In the genomic region with DNA sequence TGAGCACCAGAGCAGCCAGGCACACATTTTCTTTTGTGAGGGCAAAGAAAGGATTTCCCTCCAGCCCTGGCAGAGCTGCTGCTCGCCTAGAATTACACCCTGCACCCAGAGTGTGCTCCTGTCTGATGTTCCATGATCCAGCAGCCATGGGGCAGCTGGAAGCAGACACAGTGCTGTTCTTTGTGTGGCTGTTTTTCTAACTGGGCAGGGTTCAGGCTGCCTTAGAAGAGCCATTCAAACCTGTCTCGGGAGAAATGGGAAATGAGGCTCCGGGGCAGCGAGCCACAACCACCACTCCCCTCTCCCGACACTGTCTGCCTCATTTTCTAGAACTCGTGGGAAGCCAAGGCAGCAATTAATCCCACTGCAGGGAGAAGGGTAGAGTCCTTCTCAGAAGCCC, we compare ENCODE assay signal across 13 cellular contexts. TPM values are rescaled to one million over a fixed set of nuclear protein-coding genes. Genes with fewer than 3 reads are reported as not detected.
A peak's percentile ranks its signal among the peaks of the same experiment; 100 is the strongest.
DNase-seq lines count a peak whose midpoint lies in the region; ATAC-seq and TF ChIP-seq lines count a peak whose summit lies in the region.
"Had no signal": no experiment of that assay in that cellular context is flagged by ENCODE, and none has a peak within 500 bp of the region (broad histone marks: within the 10 kb centered on the region; RNA-seq: fewer than 3 reads in every experiment).

No MANE protein-coding gene starts in this region.

- DNase-seq in activated CD4-positive, alpha-beta T cell treated with anti-CD3 and anti-CD28 coated beads, Interleukin-2, amount 10 ng/mL, durations not matched to agents 7 days and 5 days: no peak
- DNase-seq in activated CD4-positive, alpha-beta T cell treated with anti-CD3 and anti-CD28 coated beads for 48 hours: no peak
- DNase-seq in dorsolateral prefrontal cortex: peak; percentile 3 to 87 (median 76)
- peak; percentile 36 for DNase-seq in middle frontal gyrus (ENCODE audit: extremely low spot score, low spot score)
- no peak for DNase-seq in DMS153 treated with DMSO at 0.1 percent for 48 hours (lab: John Stamatoyannopoulos, UW; ENCODE audit: unreplicated experiment)
- no peak for DNase-seq in cortex of kidney (lab: John Stamatoyannopoulos, UW)
- DNase-seq: ACHN; NCI-H1105; stimulated activated CD4-positive, alpha-beta T cell treated with anti-CD3 and anti-CD28 coated beads, Interleukin-15, amount 100 ng/mL, for 24 hours; upper lobe of right lung had no signal

- H3K4me3 ChIP-seq in dorsolateral prefrontal cortex: peak overlapping the region in 40 of 59 donors; percentile 3 to 45 (median 25)
- H3K4me3 ChIP-seq: upper lobe of right lung had no signal

- peaks cover 12% of the 10 kb centered on the region for H3K9me3 Mint-ChIP-seq in activated CD4-positive, alpha-beta T cell treated with anti-CD3 and anti-CD28 coated beads, Interleukin-2, amount 10 ng/mL, durations not matched to agents 7 days and 5 days
- H3K9me3 Mint-ChIP-seq: dendritic cell treated with granulocyte-macrophage colony-stimulating factor and Interleukin-4, amounts not matched to agents 40 ng/mL and 50 ng/mL, for 4 days had no signal

- intact Hi-C loops in dorsolateral prefrontal cortex (cut with DNase I): loop anchor here in 1 of 2 donors (5.0 kb wide), 1 partner anchor 61 kb away; no protein-coding TSS in a partner anchor

- H3K4me3 Mint-ChIP-seq in activated CD4-positive, alpha-beta T cell treated with anti-CD3 and anti-CD28 coated beads, Interleukin-2, amount 10 ng/mL, durations not matched to agents 7 days and 5 days: no peak overlapping the region
- H3K4me3 Mint-ChIP-seq: dendritic cell treated with granulocyte-macrophage colony-stimulating factor and Interleukin-4, amounts not matched to agents 40 ng/mL and 50 ng/mL, for 4 days had no signal

- H3K27ac Mint-ChIP-seq in activated CD4-positive, alpha-beta T cell treated with anti-CD3 and anti-CD28 coated beads, Interleukin-2, amount 10 ng/mL, durations not matched to agents 7 days and 5 days: peak overlapping the region; percentile 86
- H3K27ac Mint-ChIP-seq: dendritic cell treated with granulocyte-macrophage colony-stimulating factor and Interleukin-4, amounts not matched to agents 40 ng/mL and 50 ng/mL, for 4 days had no signal

- H3K27me3 ChIP-seq in dorsolateral prefrontal cortex: no peaks in the 10 kb centered on the region
- H3K27me3 ChIP-seq: upper lobe of right lung had no signal

- peaks cover 69% of the 10 kb centered on the region for H3K4me1 Mint-ChIP-seq in activated CD4-positive, alpha-beta T cell treated with anti-CD3 and anti-CD28 coated beads, Interleukin-2, amount 10 ng/mL, durations not matched to agents 7 days and 5 days

- no peaks in the 10 kb centered on the region for H3K27me3 Mint-ChIP-seq in activated CD4-positive, alpha-beta T cell treated with anti-CD3 and anti-CD28 coated beads, Interleukin-2, amount 10 ng/mL, durations not matched to agents 7 days and 5 days
- H3K27me3 Mint-ChIP-seq: dendritic cell treated with granulocyte-macrophage colony-stimulating factor and Interleukin-4, amounts not matched to agents 40 ng/mL and 50 ng/mL, for 4 days had no signal

- CTCF ChIA-PET in activated CD4-positive, alpha-beta T cell treated with anti-CD3 and anti-CD28 coated beads, Interleukin-2, amount 10 ng/mL, durations not matched to agents 7 days and 5 days (lab: Charles Lee): no interaction called here

- peaks cover 61% of the 10 kb centered on the region for H3K36me3 Mint-ChIP-seq in activated CD4-positive, alpha-beta T cell treated with anti-CD3 and anti-CD28 coated beads, Interleukin-2, amount 10 ng/mL, durations not matched to agents 7 days and 5 days (ENCODE audit: low read depth)

- H3K27ac ChIP-seq in dorsolateral prefrontal cortex (peak overlapping the region; percentile 63 to 99 (median 93)), temporal lobe (ENCODE audit: low read depth, low read length) (peak overlapping the region; percentile 97)
- H3K27ac ChIP-seq: upper lobe of right lung had no signal

- ATAC-seq in GM18873 (IDR thresholded peaks at IDR 0.05; ENCODE audit: low FRiP score, unreplicated experiment): no peak
- ATAC-seq: upper lobe of right lung had no signal

- POLR2A ChIA-PET in activated CD4-positive, alpha-beta T cell treated with anti-CD3 and anti-CD28 coated beads, Interleukin-2, amount 10 ng/mL, durations not matched to agents 7 days and 5 days (lab: Charles Lee): no interaction called here

- TF ChIP-seq CTCF in dorsolateral prefrontal cortex (IDR thresholded peaks at IDR 0.05 in 54 of 56, conservative IDR thresholded peaks at IDR 0.05 in 2 of 56; ENCODE audit: low read depth in 1 of 56, partially characterized antibody in 56 of 56): peak in 11 of 56 donors; percentile 5 to 42 (median 11)

RNA-seq across cellular contexts. Expression of gene LITAF, which starts 28.9 kb away (rescaled TPM):
- 100 to 1,000 TPM; 133 to 141 TPM for total RNA-seq in activated CD4-positive, alpha-beta T cell treated with anti-CD3 and anti-CD28 coated beads, Interleukin-2, amount 10 ng/mL, durations not matched to agents 7 days and 5 days
- total RNA-seq in dorsolateral prefrontal cortex (100 to 1,000 TPM in 7 of 120 experiments, 10 to 100 TPM in 113; 14.7 to 172 (median 49.8) TPM), temporal lobe (13.0 TPM)

Comparison
In these comparisons a context has a peak if more than half of its experiments do, and no peak if none do; other contexts are left out.
1. DNase-seq: peak in dorsolateral prefrontal cortex (10 of 10) and middle frontal gyrus (single experiment); none in activated CD4-positive, alpha-beta T cell treated with anti-CD3 and anti-CD28 coated beads, Interleukin-2, amount 10 ng/mL, durations not matched to agents 7 days and 5 days (single experiment), activated CD4-positive, alpha-beta T cell treated with anti-CD3 and anti-CD28 coated beads for 48 hours (single experiment), DMS153 treated with DMSO at 0.1 percent for 48 hours (single experiment) and cortex of kidney (single experiment).